Comparison of ENCODE assay signal across 8 cellular contexts in the genomic region with DNA sequence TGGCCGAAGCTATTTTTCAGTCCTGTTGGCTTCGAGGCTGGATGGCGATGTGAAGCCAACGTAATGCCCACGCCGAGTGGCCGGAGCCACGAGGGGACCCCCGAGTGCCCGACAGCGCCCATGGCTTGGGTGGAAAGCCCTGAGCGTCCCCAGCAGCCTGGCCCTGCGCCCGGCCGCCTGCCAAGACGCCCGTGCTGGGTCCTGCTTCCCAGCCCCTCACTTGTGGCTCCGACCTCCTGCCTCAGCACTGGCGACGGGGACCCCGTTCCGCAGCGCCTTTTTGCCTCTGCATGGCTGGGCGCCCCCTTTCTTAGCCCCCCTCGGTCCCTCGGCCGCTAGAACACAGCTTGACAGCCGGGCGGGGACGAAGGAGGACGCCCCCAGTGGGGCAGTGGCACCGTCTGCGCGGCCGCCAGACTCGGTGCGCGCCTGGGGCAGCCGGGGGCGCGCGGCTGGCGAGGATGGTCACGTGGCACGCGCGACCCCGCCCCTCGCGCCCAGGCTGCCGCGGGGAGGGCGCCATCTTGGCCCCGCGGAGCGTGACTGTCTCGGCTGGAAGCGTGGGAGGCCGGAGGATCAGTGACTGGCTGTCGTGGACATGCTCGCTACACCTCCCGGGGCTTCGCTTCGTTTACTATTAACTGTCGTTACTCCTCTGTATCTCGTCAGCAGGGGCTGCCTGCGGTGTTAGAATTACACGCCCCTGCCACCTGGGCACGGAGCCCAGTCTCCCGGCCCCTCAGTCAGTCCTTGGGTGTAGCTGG. TPM values are rescaled to one million over a fixed set of nuclear protein-coding genes. Genes with fewer than 3 reads are reported as not detected.
DNase-seq lines count a peak whose midpoint lies in the region; TF ChIP-seq lines count a peak whose summit lies in the region.

No MANE protein-coding gene starts in this region.

- H3K27me3 Mint-ChIP-seq in neural crest cell (ENCODE audit: low read depth), result peaks cover 63% of the 10 kb centered on the region

- H3K4me1 ChIP-seq in Peyer's patch (peaks cover 0 to 13% (median 9%) of the 10 kb centered on the region in 4 donors), stomach (peaks cover 12 to 24% (median 19%) of the 10 kb centered on the region in 4 donors)

- no peak for TF ChIP-seq EP300 in stomach (IDR thresholded peaks at IDR 0.05)

- TF ChIP-seq CTCF in GM20000 (IDR thresholded peaks at IDR 0.05; ENCODE audit: extremely low read depth, missing control alignments) (no peak), Peyer's patch (IDR thresholded peaks at IDR 0.05) (no peak), fibroblast of villous mesenchyme (IDR thresholded peaks at IDR 0.05; ENCODE audit: insufficient read depth, low read depth, low read length) (no peak), neural crest cell (conservative IDR thresholded peaks at IDR 0.05) (no peak), stomach (IDR thresholded peaks at IDR 0.05) (no peak)

- TF ChIP-seq POLR2A in Peyer's patch (IDR thresholded peaks at IDR 0.05) (peak in 1 of 2 donors; percentile 11), stomach (IDR thresholded peaks at IDR 0.05) (no peak)

- no peaks in the 10 kb centered on the region for H3K27me3 ChIP-seq in Peyer's patch
- peaks cover 0 to 37% (median 14%) of the 10 kb centered on the region in 3 donors for H3K27me3 ChIP-seq in stomach

- H3K4me3 ChIP-seq in Peyer's patch, result peak overlapping the region; percentile 51 to 72 (median 61)
- H3K4me3 ChIP-seq in fibroblast of villous mesenchyme (ENCODE audit: low read depth, low read length), result peak overlapping the region; percentile 77
- H3K4me3 ChIP-seq in stomach, result peak overlapping the region; percentile 71 to 80 (median 78)

- peaks cover 5% of the 10 kb centered on the region for H3K9me3 Mint-ChIP-seq in neural crest cell

- peaks cover 4% of the 10 kb centered on the region for H3K36me3 Mint-ChIP-seq in neural crest cell (ENCODE audit: low read depth)

- 0 to 1% (median 1%) methylated on average over 14 to 70 of the region's 70 CpGs for WGBS in stomach, 5 donors

- peak; percentile 84 for DNase-seq in COR-L47 (lab: John Stamatoyannopoulos, UW)
- DNase-seq in GM20000 (ENCODE audit: low spot score), result peak; percentile 93
- peak; percentile 58 for DNase-seq in HPDE6-E6E7 (ENCODE audit: extremely low spot score)
- peak; percentile 72 to 85 (median 79) for DNase-seq in Peyer's patch
- DNase-seq in activated effector memory CD4-positive, alpha-beta T cell treated with anti-CD3 and anti-CD28 coated beads, Interleukin-2, amount 50 U/mL, for 16 hours, result peak; percentile 94
- DNase-seq in fibroblast of villous mesenchyme (ENCODE audit: low read depth), result peak; percentile 75
- peak; percentile 67 for DNase-seq in neural crest cell (ENCODE audit: low read depth, low spot score)
- peak; percentile 74 for DNase-seq in stomach

- H3K27ac ChIP-seq in Peyer's patch, result peak overlapping the region; percentile 18 to 76 (median 48)
- peak overlapping the region; percentile 48 to 85 (median 69) for H3K27ac ChIP-seq in stomach

- H3K36me3 ChIP-seq in Peyer's patch (no peaks in the 10 kb centered on the region), stomach (no peaks in the 10 kb centered on the region)

- peak overlapping the region; percentile 93 for H3K27ac Mint-ChIP-seq in neural crest cell (ENCODE audit: unreplicated experiment)

- H3K9me3 ChIP-seq in Peyer's patch (no peaks in the 10 kb centered on the region), stomach (no peaks in the 10 kb centered on the region)

- peaks cover 13% of the 10 kb centered on the region for H3K4me1 Mint-ChIP-seq in neural crest cell

- intact Hi-C loops in stomach (cut with DNase I; ENCODE audit: low total_unique reads), result no loop called here

- H3K4me3 Mint-ChIP-seq in neural crest cell, result peak overlapping the region; percentile 90

RNA-seq across cellular contexts. Expression of gene GPR176, which starts 0.6 kb away (rescaled TPM):
- total RNA-seq in Peyer's patch (1 to 10 TPM in 3 of 4 donors, under 1 TPM in 1; 0.88 to 4.3 (median 3.1) TPM), fibroblast of villous mesenchyme (111 and 120 TPM in 2 replicates), neural crest cell (3.7 and 4.2 TPM in 2 replicates), stomach (10 to 100 TPM in 1 of 5 donors, 1 to 10 TPM in 2, under 1 TPM in 1, not detected in 1; 0.29 to 10.1 (median 3.7) TPM)
- 1 to 10 TPM in 1 of 3 donors, under 1 TPM in 2; 0.65 to 2.2 (median 0.76) TPM for polyA plus RNA-seq in stomach

RNA-seq across cellular contexts. Expression of gene EIF2AK4, which starts 13.2 kb away (rescaled TPM):
- 10 to 100 TPM; 17.6 to 34.7 (median 22.4) TPM for total RNA-seq in Peyer's patch
- 70.2 and 104 TPM in 2 replicates for total RNA-seq in fibroblast of villous mesenchyme
- total RNA-seq in neural crest cell, result 52.1 and 53.0 TPM in 2 replicates
- total RNA-seq in stomach, result 10 to 100 TPM; 34.2 to 64.9 (median 46.0) TPM
- polyA plus RNA-seq in stomach, result 10 to 100 TPM; 18.3 to 35.3 (median 24.8) TPM

Comparison
In these comparisons a context has a peak if more than half of its experiments do, and no peak if none do; other contexts are left out.
1. Peak in every context shown above with its lines: DNase-seq, H3K4me3 ChIP-seq and H3K27ac ChIP-seq.
2. RNA of gene GPR176, which starts 0.6 kb away (total RNA-seq): 111 to 120 TPM in fibroblast of villous mesenchyme; 3.7 to 4.2 TPM in neural crest cell, 0.88 to 4.3 TPM in Peyer's patch and 0.29 to 10.1 TPM in stomach; every median in the first group is over 10 times any median in the second.